15 cellular contexts compared by ENCODE assay signal in genomic region chr14:94935901-94936300, GRCh38.
DNase-seq lines count a peak whose midpoint lies in the region; ATAC-seq and TF ChIP-seq lines count a peak whose summit lies in the region.
"Had no signal": no experiment of that assay in that cellular context is flagged by ENCODE, and none has a peak within 500 bp of the region (broad histone marks: within the 10 kb centered on the region; RNA-seq: fewer than 3 reads in every experiment).

No MANE protein-coding gene starts in this region.

- peaks cover 3 to 17% (median 8%) of the 10 kb centered on the region in 3 donors for H3K4me1 ChIP-seq in esophagus squamous epithelium
- H3K4me1 ChIP-seq: A549 had no signal

- H3K9me3 ChIP-seq in esophagus squamous epithelium = no peaks in the 10 kb centered on the region
- H3K9me3 ChIP-seq: A549 had no signal

- intact Hi-C loops in natural killer cell (cut with micrococcal nuclease) (no loop called here), esophagus squamous epithelium (cut with DNase I) (no loop called here)

- H3K36me3 Mint-ChIP-seq in natural killer cell = no peaks in the 10 kb centered on the region
- H3K36me3 Mint-ChIP-seq in natural killer cell treated with Interleukin-12 subunit alpha and Interleukin-12 subunit beta and Interleukin-15 and Interleukin-18, amount 100 ng/mL, for 72 hours = no peaks in the 10 kb centered on the region

- ATAC-seq in natural killer cell (peak; percentile 24 to 80 (median 50)), HG03469 (IDR thresholded peaks at IDR 0.05; ENCODE audit: unreplicated experiment) (no peak), GM18907 (IDR thresholded peaks at IDR 0.05; ENCODE audit: unreplicated experiment) (no peak), HG03139 (IDR thresholded peaks at IDR 0.05; ENCODE audit: unreplicated experiment) (no peak)
- no peak for ATAC-seq in natural killer cell treated with Interleukin-12 subunit alpha and Interleukin-12 subunit beta and Interleukin-15 and Interleukin-18, amount 100 ng/mL, for 72 hours
- ATAC-seq: A549, PC-3 had no signal

- H3K4me1 Mint-ChIP-seq in natural killer cell = no peaks in the 10 kb centered on the region
- H3K4me1 Mint-ChIP-seq in natural killer cell treated with Interleukin-12 subunit alpha and Interleukin-12 subunit beta and Interleukin-15 and Interleukin-18, amount 100 ng/mL, for 72 hours (ENCODE audit: low read depth in 2 of 2) = peaks cover 0 to 2% of the 10 kb centered on the region in 2 donors
- H3K4me1 Mint-ChIP-seq: GM23338 had no signal

- no peaks in the 10 kb centered on the region for H3K9me3 Mint-ChIP-seq in natural killer cell
- no peaks in the 10 kb centered on the region for H3K9me3 Mint-ChIP-seq in natural killer cell treated with Interleukin-12 subunit alpha and Interleukin-12 subunit beta and Interleukin-15 and Interleukin-18, amount 100 ng/mL, for 72 hours
- H3K9me3 Mint-ChIP-seq: GM23338 had no signal

- no peak overlapping the region for H3K4me3 ChIP-seq in esophagus squamous epithelium
- H3K4me3 ChIP-seq: A549, GM23338 had no signal

- TF ChIP-seq CTCF in natural killer cell (IDR thresholded peaks at IDR 0.05) = no peak
- no peak for TF ChIP-seq CTCF in esophagus squamous epithelium (IDR thresholded peaks at IDR 0.05)

- no peak overlapping the region for H3K27ac Mint-ChIP-seq in natural killer cell
- H3K27ac Mint-ChIP-seq in natural killer cell treated with Interleukin-12 subunit alpha and Interleukin-12 subunit beta and Interleukin-15 and Interleukin-18, amount 100 ng/mL, for 72 hours = no peak overlapping the region
- H3K27ac Mint-ChIP-seq: GM23338 had no signal

- TF ChIP-seq POLR2A in esophagus squamous epithelium (IDR thresholded peaks at IDR 0.05) = no peak

- DNase-seq in natural killer cell = no peak
- DNase-seq in natural killer cell treated with Interleukin-12 subunit alpha and Interleukin-12 subunit beta and Interleukin-15 and Interleukin-18, amount 100 ng/mL, for 72 hours (ENCODE audit: low spot score) = no peak
- DNase-seq in esophagus squamous epithelium (lab: John Stamatoyannopoulos, UW) = no peak
- peak; percentile 34 for DNase-seq in retina
- DNase-seq: HCEC 1CT, Kasumi-1, MM.1S, PC-3, RPMI8226, SHP77 treated with DMSO at 0.1 percent for 48 hours had no signal

- H3K27me3 ChIP-seq in esophagus squamous epithelium = peaks cover 0 to 25% (median 0%) of the 10 kb centered on the region in 4 donors

- 57 to 79% methylated on average over 3 to 8 of the region's 10 CpGs for WGBS in esophagus squamous epithelium, 2 donors

- H3K27ac ChIP-seq in esophagus squamous epithelium = peak overlapping the region; percentile 49 to 89 (median 83)
- H3K27ac ChIP-seq: A549 had no signal

- no peaks in the 10 kb centered on the region for H3K36me3 ChIP-seq in esophagus squamous epithelium

- peaks cover 0 to 5% of the 10 kb centered on the region in 2 donors for H3K27me3 Mint-ChIP-seq in natural killer cell (ENCODE audit: low read depth in 2 of 2)
- H3K27me3 Mint-ChIP-seq in natural killer cell treated with Interleukin-12 subunit alpha and Interleukin-12 subunit beta and Interleukin-15 and Interleukin-18, amount 100 ng/mL, for 72 hours = peaks cover 5% of the 10 kb centered on the region in 2 donors

- no peak overlapping the region for H3K4me3 Mint-ChIP-seq in natural killer cell
- no peak overlapping the region for H3K4me3 Mint-ChIP-seq in natural killer cell treated with Interleukin-12 subunit alpha and Interleukin-12 subunit beta and Interleukin-15 and Interleukin-18, amount 100 ng/mL, for 72 hours
- H3K4me3 Mint-ChIP-seq: GM23338 had no signal

Comparison
In these comparisons a context has a peak if more than half of its experiments do, and no peak if none do; other contexts are left out.
1. ATAC-seq: peak in natural killer cell (3 of 3); none in natural killer cell treated with Interleukin-12 subunit alpha and Interleukin-12 subunit beta and Interleukin-15 and Interleukin-18, amount 100 ng/mL, for 72 hours (0 of 2), HG03469 (single experiment), GM18907 (single experiment) and HG03139 (single experiment).